8 cellular contexts compared by ENCODE assay signal in genomic region chr1:228416217-228416971, GRCh38. TPM values are rescaled to one million over a fixed set of nuclear protein-coding genes. Genes with fewer than 3 reads are reported as not detected.
DNase-seq lines count a peak whose midpoint lies in the region; ATAC-seq and TF ChIP-seq lines count a peak whose summit lies in the region.

TRIM17 (minus strand) TSS chr1:228416861; CDS start chr1:228415072, 1,789 bp downstream.

- H3K27ac ChIP-seq in mesodermal cell (ENCODE audit: low read depth, low read length, severe bottlenecking) = no peak within 1 kb of the TSS
- no peak within 1 kb of the TSS for H3K27ac ChIP-seq in thyroid gland

- no peak for TF ChIP-seq POLR2A in thyroid gland (IDR thresholded peaks at IDR 0.05)

- peaks cover 8% of the 10 kb centered on the region for H3K4me1 ChIP-seq in mesodermal cell (ENCODE audit: control insufficient read depth, insufficient read depth, low read length, poor library complexity, severe bottlenecking)
- peaks cover 7 to 19% of the 10 kb centered on the region in 2 donors for H3K4me1 ChIP-seq in thyroid gland

- H3K9me3 ChIP-seq in mesodermal cell (ENCODE audit: control insufficient read depth, low read length) (no peaks in the 10 kb centered on the region), thyroid gland (no peaks in the 10 kb centered on the region)

- H3K36me3 ChIP-seq in mesodermal cell (ENCODE audit: control insufficient read depth, insufficient read depth, low read length) (peaks cover 11% of the 10 kb centered on the region), thyroid gland (no peaks in the 10 kb centered on the region)

- H3K4me3 ChIP-seq in mesodermal cell (ENCODE audit: extremely low read depth, insufficient read depth, low read length, poor library complexity, severe bottlenecking) = peak within 1 kb of the TSS; percentile 46
- H3K4me3 ChIP-seq in thyroid gland (replicated peaks in 1 of 3) = peak within 1 kb of the TSS in 2 of 3 donors; percentile 13 to 36

- TF ChIP-seq CTCF in thyroid gland (IDR thresholded peaks at IDR 0.05) = peak in 5 of 6 experiments; percentile 23 to 45 (median 41)

- peak; percentile 25 for DNase-seq in NCI-H510A treated with DMSO at 0.1 percent for 48 hours (lab: John Stamatoyannopoulos, UW)
- DNase-seq in NCI-H510A (lab: John Stamatoyannopoulos, UW) = no peak
- peak; percentile 21 to 35 for DNase-seq in activated CD4-positive, alpha-beta T cell treated with anti-CD3 and anti-CD28 coated beads for 4 hours
- DNase-seq in effector CD8-positive, alpha-beta T cell (lab: John Stamatoyannopoulos, UW) = peak; percentile 28
- DNase-seq in thyroid gland = peak; percentile 27 to 35

- H3K27me3 ChIP-seq in thyroid gland = no peaks in the 10 kb centered on the region

- intact Hi-C loops in thyroid gland (cut with DNase I) = no loop called here

- 1% methylated on average over 36 to 41 of the region's 59 CpGs for WGBS in mesodermal cell (ENCODE audit: insufficient coverage in 2 of 2), 2 experiments
- WGBS in thyroid gland, 2 donors = 0 to 2% methylated on average over 10 to 19 of the region's 59 CpGs

- ATAC-seq in HG03342 (IDR thresholded peaks at IDR 0.05; ENCODE audit: unreplicated experiment) (no peak), GM21619 (IDR thresholded peaks at IDR 0.05; ENCODE audit: unreplicated experiment) (no peak)

RNA-seq across cellular contexts. Expression of gene TRIM17, which starts in this region (rescaled TPM):
- polyA plus RNA-seq in mesodermal cell (2013, experiment 1 of 2) = 3.3 TPM
- polyA plus RNA-seq in mesodermal cell (2013, experiment 2 of 2) = 3.7 TPM
- 1 to 10 TPM in 3 of 4 donors, not detected in 1; 1.3 to 2.8 (median 2.8) TPM for total RNA-seq in thyroid gland
